Comparison of ENCODE assay signal across 12 cellular contexts in the genomic region with DNA sequence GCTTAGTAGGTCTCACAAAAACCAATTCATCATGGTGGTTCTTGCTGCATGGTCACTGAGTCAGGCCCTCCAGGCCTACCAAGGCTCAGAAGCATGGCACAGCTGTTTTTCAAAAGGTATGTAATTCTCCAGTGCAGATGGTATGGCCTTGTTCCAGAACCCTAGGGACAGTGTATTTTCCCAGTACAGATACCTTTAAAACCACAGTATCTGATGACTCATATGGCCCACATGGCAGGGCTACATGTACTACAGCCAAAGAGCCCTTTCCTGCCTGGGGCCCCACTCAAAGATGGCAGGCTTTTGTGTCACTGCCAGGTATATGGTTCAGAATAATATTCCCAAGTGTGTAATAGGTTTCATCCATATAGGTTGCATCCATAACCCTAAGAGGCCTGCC. TPM values are rescaled to one million over a fixed set of nuclear protein-coding genes. Genes with fewer than 3 reads are reported as not detected.
A peak's percentile ranks its signal among the peaks of the same experiment; 100 is the strongest.
DNase-seq lines count a peak whose midpoint lies in the region; ATAC-seq, FAIRE-seq and TF ChIP-seq lines count a peak whose summit lies in the region.
"Had no signal": no experiment of that assay in that cellular context is flagged by ENCODE, and none has a peak within 500 bp of the region (broad histone marks: within the 10 kb centered on the region; RNA-seq: fewer than 3 reads in every experiment).

No MANE protein-coding gene starts in this region.

- BruUV-seq in Calu3 (replicated peaks; lab: Mats Ljungman, UMichigan) = no TSS peak

- H3K27me3 Mint-ChIP-seq in Calu3 (ENCODE audit: unreplicated experiment) (no peaks in the 10 kb centered on the region), activated B cell treated with CpG ODN at 0.5 μM for 24 hours (no peaks in the 10 kb centered on the region)

- no peak for TF ChIP-seq CTCF in Calu3 (IDR thresholded peaks at IDR 0.05; ENCODE audit: unreplicated experiment)
- no peak for TF ChIP-seq CTCF in activated B cell treated with CpG ODN at 0.5 μM for 24 hours (IDR thresholded peaks at IDR 0.05)
- TF ChIP-seq CTCF in foreskin keratinocyte (conservative IDR thresholded peaks at IDR 0.05) = no peak
- TF ChIP-seq CTCF in D721Med (IDR thresholded peaks at IDR 0.05; ENCODE audit: insufficient read depth, missing control alignments) = no peak

- intact Hi-C loops in Calu3 (cut with micrococcal nuclease; ENCODE audit: unreplicated experiment) (no loop called here), activated B cell treated with CpG ODN at 0.5 μM for 24 hours (cut with micrococcal nuclease) (no loop called here)

- CTCF ChIA-PET in Calu3 (lab: Charles Lee) = interaction anchor here (0.6 kb wide), 1 partner anchor 14 kb away, joined by 6 read pairs; no protein-coding TSS in a partner anchor
- CTCF ChIA-PET in activated B cell treated with CpG ODN at 0.5 μM for 24 hours (lab: Charles Lee) = no interaction called here

- DNase-seq in Calu3 (peak; percentile 50), HT-29 (ENCODE audit: low spot score) (peak; percentile 38), activated B cell treated with CpG ODN at 0.5 μM for 24 hours (no peak), foreskin keratinocyte (peak; percentile 93 to 97), NOMO-1 treated with DMSO at 0.1 percent for 48 hours (lab: John Stamatoyannopoulos, UW; ENCODE audit: unreplicated experiment) (no peak), UCSD-AML1 (lab: John Stamatoyannopoulos, UW; ENCODE audit: unreplicated experiment) (no peak), D721Med (ENCODE audit: insufficient read length, low spot score) (no peak)
- DNase-seq: activated gamma-delta T cell treated with Interleukin-2 at 50 U/mL for 16 hours, gastrocnemius medialis, SHP77 had no signal

- H3K4me1 ChIP-seq in foreskin keratinocyte = peaks cover 47% of the 10 kb centered on the region

- H3K4me3 Mint-ChIP-seq in Calu3 (ENCODE audit: low read depth, unreplicated experiment) (no peak overlapping the region), activated B cell treated with CpG ODN at 0.5 μM for 24 hours (no peak overlapping the region)

- no peak overlapping the region for H3K27ac Mint-ChIP-seq in Calu3 (ENCODE audit: unreplicated experiment)
- H3K27ac Mint-ChIP-seq in activated B cell treated with CpG ODN at 0.5 μM for 24 hours = no peak overlapping the region

- H3K4me1 Mint-ChIP-seq in Calu3 (ENCODE audit: low read depth, unreplicated experiment) = peaks cover 52% of the 10 kb centered on the region
- peaks cover 18% of the 10 kb centered on the region for H3K4me1 Mint-ChIP-seq in activated B cell treated with CpG ODN at 0.5 μM for 24 hours

- H3K9me3 Mint-ChIP-seq in Calu3 (ENCODE audit: low read depth, unreplicated experiment) (peaks cover 2% of the 10 kb centered on the region), activated B cell treated with CpG ODN at 0.5 μM for 24 hours (no peaks in the 10 kb centered on the region)

- POLR2A ChIA-PET in activated B cell treated with CpG ODN at 0.5 μM for 24 hours (lab: Charles Lee) = no interaction called here

- H3K36me3 Mint-ChIP-seq in Calu3 (ENCODE audit: insufficient read depth, unreplicated experiment) = no peaks in the 10 kb centered on the region
- H3K36me3 Mint-ChIP-seq in activated B cell treated with CpG ODN at 0.5 μM for 24 hours (ENCODE audit: low read depth) = no peaks in the 10 kb centered on the region

- no peaks in the 10 kb centered on the region for H3K27me3 ChIP-seq in foreskin keratinocyte
- H3K27me3 ChIP-seq: gastrocnemius medialis had no signal

- peak overlapping the region; percentile 63 for H3K27ac ChIP-seq in foreskin keratinocyte
- H3K27ac ChIP-seq: gastrocnemius medialis had no signal

- FAIRE-seq in D721Med (lab: Jason Lieb, UNC) = no peak

- ATAC-seq in activated B cell treated with CpG ODN at 0.5 μM for 24 hours (ENCODE audit: low read depth) (peak; percentile 43), foreskin keratinocyte (peak; percentile 43), GM19455 (IDR thresholded peaks at IDR 0.05; ENCODE audit: unreplicated experiment) (no peak)
- ATAC-seq: gastrocnemius medialis; naive thymus-derived CD4-positive, alpha-beta T cell had no signal

RNA-seq across cellular contexts. Expression of a gene that starts 16.5 kb away (rescaled TPM):
- total RNA-seq in Calu3 (2022) (0.80 TPM in 1 of 2 replicates, not detected in the other), activated B cell treated with CpG ODN at 0.5 μM for 24 hours (0.29 TPM in 1 of 2 replicates, not detected in the other), foreskin keratinocyte (7.9 and 25.2 TPM in 2 replicates)
- total RNA-seq in HT-29 (2014; rRNA removed; shearing (Covaris generic)) = 1.8 and 3.4 TPM in 2 replicates
- 9.7 and 30.4 TPM in 2 replicates for polyA plus RNA-seq in foreskin keratinocyte
- total RNA-seq: gastrocnemius medialis had no signal
- polyA plus RNA-seq: naive thymus-derived CD4-positive, alpha-beta T cell had no signal

RNA-seq across cellular contexts. Expression of a gene that starts 29.7 kb away (rescaled TPM):
- total RNA-seq in Calu3 (2022) (not detected in 2 replicates), activated B cell treated with CpG ODN at 0.5 μM for 24 hours (not detected in 2 replicates), foreskin keratinocyte (not detected in 2 replicates)
- not detected in 2 replicates for total RNA-seq in HT-29 (2014; rRNA removed; shearing (Covaris generic))
- polyA plus RNA-seq in foreskin keratinocyte = not detected in 2 replicates
- total RNA-seq: gastrocnemius medialis had no signal
- polyA plus RNA-seq: naive thymus-derived CD4-positive, alpha-beta T cell had no signal

Comparison
In these comparisons a context has a peak if more than half of its experiments do, and no peak if none do; other contexts are left out.
1. DNase-seq: peak in Calu3 (single experiment), HT-29 (single experiment) and foreskin keratinocyte (2 of 2); none in activated B cell treated with CpG ODN at 0.5 μM for 24 hours (single experiment), NOMO-1 treated with DMSO at 0.1 percent for 48 hours (single experiment), UCSD-AML1 (single experiment) and D721Med (single experiment).